In the genomic region with DNA sequence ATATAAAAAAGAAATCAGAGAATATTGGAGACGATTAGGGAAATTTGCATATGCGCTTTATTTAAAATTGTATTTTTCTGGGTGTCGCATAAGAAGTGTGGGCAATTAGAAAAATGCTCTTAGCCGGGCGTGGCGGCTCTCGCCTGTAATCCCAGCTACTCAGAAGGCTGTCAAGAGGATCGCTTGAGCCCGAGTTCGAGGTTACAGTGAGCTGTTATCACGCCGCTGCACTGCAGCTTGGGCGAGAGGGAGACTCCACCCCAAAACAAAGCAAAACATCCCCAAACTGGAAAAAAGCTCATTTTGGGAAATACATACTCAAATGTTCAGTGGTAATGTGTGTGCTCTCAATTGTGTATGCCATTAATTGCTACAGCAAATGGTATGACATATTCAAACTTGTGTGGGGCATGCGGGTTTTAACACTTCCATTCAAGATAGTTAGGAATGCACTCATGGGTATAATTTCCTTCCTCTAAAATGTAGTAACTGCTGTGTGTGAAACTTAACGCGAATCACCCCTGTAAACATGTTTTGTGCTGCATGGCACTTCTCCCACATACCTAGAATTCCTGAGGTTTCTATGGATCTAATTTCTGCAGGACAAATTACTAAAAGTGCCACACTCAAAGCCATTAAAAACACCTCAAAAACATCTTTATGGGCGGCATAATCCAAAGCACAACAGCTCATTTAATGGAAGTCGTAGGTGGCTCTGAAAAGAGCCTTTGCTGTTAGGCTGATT, we compare ENCODE assay signal across 8 cellular contexts. TPM values are rescaled to one million over a fixed set of nuclear protein-coding genes. Genes with fewer than 3 reads are reported as not detected.
DNase-seq lines count a peak whose midpoint lies in the region; ATAC-seq and TF ChIP-seq lines count a peak whose summit lies in the region.

No MANE protein-coding gene starts in this region.

- TF ChIP-seq CTCF in left ventricle myocardium inferior (IDR thresholded peaks at IDR 0.05; ENCODE audit: borderline replicate concordance): no peak

- no peaks in the 10 kb centered on the region for H3K27me3 ChIP-seq in left ventricle myocardium inferior (ENCODE audit: low read depth)

- no peaks in the 10 kb centered on the region for H3K9me3 Mint-ChIP-seq in activated naive CD4-positive, alpha-beta T cell treated with anti-CD3 and anti-CD28 coated beads, Interleukin-2, amount 50 U/mL, for 24 hours

- intact Hi-C loops in left ventricle myocardium inferior (cut with micrococcal nuclease): no loop called here

- DNase-seq in NCI-H2107 treated with DMSO at 0.1 percent for 48 hours (lab: John Stamatoyannopoulos, UW; ENCODE audit: unreplicated experiment): peak; percentile 24
- no peak for DNase-seq in NCI-H2107 (lab: John Stamatoyannopoulos, UW)
- peak; percentile 73 for DNase-seq in MV-4-11 (lab: John Stamatoyannopoulos, UW)
- DNase-seq in left ventricle myocardium inferior: no peak
- DNase-seq in renal cortical epithelial cell (ENCODE audit: low read depth): peak; percentile 90
- DNase-seq in NCI-H1694 treated with DMSO at 0.1 percent for 48 hours (lab: John Stamatoyannopoulos, UW): no peak

- peaks cover 28% of the 10 kb centered on the region for H3K4me1 ChIP-seq in left ventricle myocardium inferior

- H3K9me3 ChIP-seq in left ventricle myocardium inferior (replicated peaks): no peaks in the 10 kb centered on the region

- no peaks in the 10 kb centered on the region for H3K27me3 Mint-ChIP-seq in activated naive CD4-positive, alpha-beta T cell treated with anti-CD3 and anti-CD28 coated beads, Interleukin-2, amount 50 U/mL, for 24 hours

- H3K27ac Mint-ChIP-seq in activated naive CD4-positive, alpha-beta T cell treated with anti-CD3 and anti-CD28 coated beads, Interleukin-2, amount 50 U/mL, for 24 hours: peak overlapping the region; percentile 88

- H3K4me3 ChIP-seq in left ventricle myocardium inferior: peak overlapping the region; percentile 70

- H3K4me1 Mint-ChIP-seq in activated naive CD4-positive, alpha-beta T cell treated with anti-CD3 and anti-CD28 coated beads, Interleukin-2, amount 50 U/mL, for 24 hours: peaks cover 54% of the 10 kb centered on the region

- no peaks in the 10 kb centered on the region for H3K36me3 ChIP-seq in left ventricle myocardium inferior

- H3K36me3 Mint-ChIP-seq in activated naive CD4-positive, alpha-beta T cell treated with anti-CD3 and anti-CD28 coated beads, Interleukin-2, amount 50 U/mL, for 24 hours: no peaks in the 10 kb centered on the region

- H3K27ac ChIP-seq in left ventricle myocardium inferior (replicated peaks): peak overlapping the region; percentile 89

- peak overlapping the region; percentile 90 for H3K4me3 Mint-ChIP-seq in activated naive CD4-positive, alpha-beta T cell treated with anti-CD3 and anti-CD28 coated beads, Interleukin-2, amount 50 U/mL, for 24 hours

- no peak for ATAC-seq in GM21390 (IDR thresholded peaks at IDR 0.05; ENCODE audit: unreplicated experiment)

RNA-seq across cellular contexts. Expression of a gene that starts 54.7 kb away (rescaled TPM):
- total RNA-seq in left ventricle myocardium inferior (3.4 TPM), renal cortical epithelial cell (7.6 and 14.7 TPM in 2 replicates)

Comparison
In these comparisons a context has a peak if more than half of its experiments do, and no peak if none do; other contexts are left out.
1. DNase-seq: peak in NCI-H2107 treated with DMSO at 0.1 percent for 48 hours (single experiment), MV-4-11 (single experiment) and renal cortical epithelial cell (single experiment); none in NCI-H2107 (single experiment), left ventricle myocardium inferior (single experiment) and NCI-H1694 treated with DMSO at 0.1 percent for 48 hours (single experiment).